In genomic region chr3:32817195-32817560, GRCh38 we compare ENCODE assay signal across 8 cellular contexts. TPM values are rescaled to one million over a fixed set of nuclear protein-coding genes. Genes with fewer than 3 reads are reported as not detected.
A peak's percentile ranks its signal among the peaks of the same experiment; 100 is the strongest.
DNase-seq lines count a peak whose midpoint lies in the region; ATAC-seq and TF ChIP-seq lines count a peak whose summit lies in the region.
"Had no signal": no experiment of that assay in that cellular context is flagged by ENCODE, and none has a peak within 500 bp of the region (broad histone marks: within the 10 kb centered on the region; RNA-seq: fewer than 3 reads in every experiment).

No MANE protein-coding gene starts in this region.

- peak overlapping the region; percentile 100 for H3K27ac Mint-ChIP-seq in glutamatergic neuron (ENCODE audit: unreplicated experiment)

- ATAC-seq in gastrocnemius medialis (no peak), mucosa of descending colon (no peak)

- TF ChIP-seq CTCF in GM12864 (IDR thresholded peaks at IDR 0.05; ENCODE audit: low read depth, low read length, missing control alignments) (no peak), glutamatergic neuron (IDR thresholded peaks at IDR 0.05; ENCODE audit: partially characterized antibody, unreplicated experiment) (no peak), gastrocnemius medialis (IDR thresholded peaks at IDR 0.05 in 4 of 5, conservative IDR thresholded peaks at IDR 0.05 in 1 of 5) (no peak), mucosa of descending colon (IDR thresholded peaks at IDR 0.05) (no peak)

- peaks cover 55% of the 10 kb centered on the region for H3K9me3 Mint-ChIP-seq in glutamatergic neuron (ENCODE audit: unreplicated experiment)

- H3K4me3 Mint-ChIP-seq in glutamatergic neuron (ENCODE audit: unreplicated experiment), result peak overlapping the region; percentile 93

- H3K4me1 ChIP-seq in NT2/D1 (ENCODE audit: insufficient read depth, insufficient read length) (peaks cover 3% of the 10 kb centered on the region), gastrocnemius medialis (peaks cover 0 to 10% of the 10 kb centered on the region in 2 donors), mucosa of descending colon (ENCODE audit: low read depth) (peaks cover 13% of the 10 kb centered on the region)

- TF ChIP-seq POLR2A in gastrocnemius medialis (IDR thresholded peaks at IDR 0.05), result no peak

- peak overlapping the region; percentile 83 for H3K9ac ChIP-seq in NT2/D1 (ENCODE audit: insufficient read length, low read depth)

- H3K9me3 ChIP-seq in NT2/D1 (ENCODE audit: insufficient read depth, low read length) (peaks cover 35% of the 10 kb centered on the region; the same call in 1 of the 2 replicates), gastrocnemius medialis (no peaks in the 10 kb centered on the region), mucosa of descending colon (no peaks in the 10 kb centered on the region)

- H3K36me3 Mint-ChIP-seq in glutamatergic neuron (ENCODE audit: unreplicated experiment), result peaks cover 7% of the 10 kb centered on the region

- DNase-seq in GM12864 (ENCODE audit: low read depth) (no peak), NT2/D1 (ENCODE audit: low read depth, low spot score) (no peak), glutamatergic neuron (peak; percentile 58), gastrocnemius medialis (no peak), glomerular visceral epithelial cell (ENCODE audit: extremely low spot score) (no peak), SHP77 treated with DMSO at 0.1 percent for 48 hours (lab: John Stamatoyannopoulos, UW) (no peak), mucosa of descending colon (no peak)

- peaks cover 48% of the 10 kb centered on the region for H3K27me3 Mint-ChIP-seq in glutamatergic neuron (ENCODE audit: unreplicated experiment)

- intact Hi-C loops in gastrocnemius medialis (cut with DNase I; ENCODE audit: low total_unique reads), result no loop called here
- intact Hi-C loops in mucosa of descending colon (cut with DNase I, micrococcal nuclease), result no loop called here

- peak overlapping the region; percentile 33; the same call in 1 of the 2 replicates for H3K4me3 ChIP-seq in GM12864 (ENCODE audit: low read depth, low read length)
- peak overlapping the region; percentile 91 for H3K4me3 ChIP-seq in NT2/D1 (ENCODE audit: insufficient read length, low read depth)
- peak overlapping the region in 3 of 4 donors; percentile 37 to 48 (median 44) for H3K4me3 ChIP-seq in gastrocnemius medialis
- no peak overlapping the region for H3K4me3 ChIP-seq in mucosa of descending colon

- H3K27ac ChIP-seq in gastrocnemius medialis, result no peak overlapping the region

- in situ Hi-C loops in gastrocnemius medialis (cut with MboI; ENCODE audit: low sequenced_read_pairs in 4 of 4), result no loop called here

- H3K4me1 Mint-ChIP-seq in glutamatergic neuron (ENCODE audit: low read depth, unreplicated experiment), result peaks cover 17% of the 10 kb centered on the region

- H3K27me3 ChIP-seq in NT2/D1 (ENCODE audit: insufficient read depth, insufficient read length), result no peaks in the 10 kb centered on the region
- peaks cover 48 to 61% (median 55%) of the 10 kb centered on the region in 3 donors for H3K27me3 ChIP-seq in gastrocnemius medialis

- H3K36me3 ChIP-seq in NT2/D1 (ENCODE audit: insufficient read depth, insufficient read length, low read length) (peaks cover 49% of the 10 kb centered on the region), gastrocnemius medialis (no peaks in the 10 kb centered on the region), mucosa of descending colon (ENCODE audit: low read depth) (no peaks in the 10 kb centered on the region)

RNA-seq across cellular contexts. Expression of gene TRIM71, which starts 0.6 kb away (rescaled TPM):
- total RNA-seq in glutamatergic neuron (ENCODE audit: unreplicated experiment) (117 TPM), gastrocnemius medialis (not detected), mucosa of descending colon (not detected)
- total RNA-seq: myocyte had no signal

Comparison
In these comparisons a context has a peak if more than half of its experiments do, and no peak if none do; other contexts are left out.
1. RNA of gene TRIM71, which starts 0.6 kb away (total RNA-seq): 117 TPM in glutamatergic neuron (single experiment); not detected in gastrocnemius medialis and not detected in mucosa of descending colon; every median in the first group is over 100 times any median in the second.